ENCODE assay signal across 24 cellular contexts in genomic region chr5:179840321-179840720, GRCh38. TPM values are rescaled to one million over a fixed set of nuclear protein-coding genes. Genes with fewer than 3 reads are reported as not detected.
DNase-seq lines count a peak whose midpoint lies in the region; ATAC-seq and TF ChIP-seq lines count a peak whose summit lies in the region.
"Had no signal": no experiment of that assay in that cellular context is flagged by ENCODE, and none has a peak within 500 bp of the region (broad histone marks: within the 10 kb centered on the region; RNA-seq: fewer than 3 reads in every experiment).

No MANE protein-coding gene starts in this region.

- ATAC-seq in body of pancreas (no peak), HG03025 (IDR thresholded peaks at IDR 0.05; ENCODE audit: low FRiP score, unreplicated experiment) (no peak)
- ATAC-seq: effector memory CD8-positive, alpha-beta T cell; naive thymus-derived CD8-positive, alpha-beta T cell had no signal

- peaks cover 10% of the 10 kb centered on the region for H3K9me3 ChIP-seq in AG04450 (ENCODE audit: control insufficient read depth, insufficient read depth, low read length)
- no peaks in the 10 kb centered on the region for H3K9me3 ChIP-seq in CD4-positive, alpha-beta memory T cell (ENCODE audit: control insufficient read depth in 1 of 2, low read length in 2 of 2)
- H3K9me3 ChIP-seq in body of pancreas: no peaks in the 10 kb centered on the region
- H3K9me3 ChIP-seq in neuronal stem cell (replicated peaks in 1 of 2; ENCODE audit: control insufficient read depth in 2 of 2, insufficient read depth in 1 of 2, low read depth in 1 of 2, low read length in 2 of 2): peaks cover 11 to 15% of the 10 kb centered on the region in 2 donors
- H3K9me3 ChIP-seq: prostate gland had no signal

- no peak for TF ChIP-seq CTCF in AG04450 (IDR thresholded peaks at IDR 0.05; ENCODE audit: low read depth, low read length)
- TF ChIP-seq CTCF in body of pancreas (IDR thresholded peaks at IDR 0.05): no peak

- H3K4me1 ChIP-seq in CD4-positive, alpha-beta memory T cell (ENCODE audit: insufficient read depth, low read length): peaks cover 21% of the 10 kb centered on the region
- H3K4me1 ChIP-seq in body of pancreas (peaks cover 37% of the 10 kb centered on the region), neuronal stem cell (ENCODE audit: control insufficient read depth in 2 of 2, insufficient read depth in 1 of 2, low read depth in 1 of 2, low read length in 2 of 2) (no peaks in the 10 kb centered on the region)
- H3K4me1 ChIP-seq: prostate gland, tibial artery had no signal

- H3K27me3 ChIP-seq in AG04450 (ENCODE audit: control insufficient read depth, insufficient read depth, low read length) (no peaks in the 10 kb centered on the region), body of pancreas (no peaks in the 10 kb centered on the region), neuronal stem cell (ENCODE audit: control insufficient read depth in 3 of 3, insufficient read depth in 3 of 3, low read depth in 1 of 3, low read length in 3 of 3) (no peaks in the 10 kb centered on the region)
- no peaks in the 10 kb centered on the region for H3K27me3 ChIP-seq in CD4-positive, alpha-beta memory T cell (ENCODE audit: insufficient read depth, low read length)
- H3K27me3 ChIP-seq: brain microvascular endothelial cell, tibial artery had no signal

- H2BK5ac ChIP-seq in neuronal stem cell (ENCODE audit: low read length): peak overlapping the region; percentile 42

- peaks cover 0 to 5% (median 2%) of the 10 kb centered on the region in 8 donors for H3K9me3 Mint-ChIP-seq in CD4-positive, alpha-beta memory T cell
- H3K9me3 Mint-ChIP-seq: effector memory CD8-positive, alpha-beta T cell had no signal

- no peak overlapping the region for H3K14ac ChIP-seq in neuronal stem cell (ENCODE audit: low read length)

- H3K27ac Mint-ChIP-seq in CD4-positive, alpha-beta memory T cell: peak overlapping the region in 5 of 7 donors; percentile 52 to 81 (median 77)

- H3K27ac ChIP-seq in AG04450 (ENCODE audit: low read depth, low read length) (peak overlapping the region; percentile 21), body of pancreas (peak overlapping the region in 3 of 4 donors; percentile 26 to 67 (median 51)), neuronal stem cell (replicated peaks; ENCODE audit: low read length) (no peak overlapping the region)
- H3K27ac ChIP-seq in CD4-positive, alpha-beta memory T cell (ENCODE audit: low read depth, low read length): no peak overlapping the region
- H3K27ac ChIP-seq: brain microvascular endothelial cell, prostate gland, tibial artery had no signal

- H4K91ac ChIP-seq in neuronal stem cell (ENCODE audit: low read depth, low read length, poor library complexity): no peak overlapping the region

- H3K18ac ChIP-seq in neuronal stem cell (ENCODE audit: low read length): no peak overlapping the region

- H3K4me2 ChIP-seq in neuronal stem cell (ENCODE audit: insufficient read depth, low read length, poor library complexity, severe bottlenecking): no peak overlapping the region
- H3K4me2 ChIP-seq: KMS-11 had no signal

- no peak overlapping the region for H2BK15ac ChIP-seq in neuronal stem cell (ENCODE audit: low read length)

- H2BK12ac ChIP-seq in neuronal stem cell (ENCODE audit: low read length): no peak overlapping the region

- H3K9ac ChIP-seq in neuronal stem cell (ENCODE audit: low read depth, low read length, poor library complexity): no peak overlapping the region
- H3K9ac ChIP-seq: KMS-11 had no signal

- H3K4me3 ChIP-seq in AG04450 (ENCODE audit: low read depth, low read length): no peak overlapping the region
- H3K4me3 ChIP-seq in CD4-positive, alpha-beta memory T cell (ENCODE audit: low read length in 2 of 2): no peak overlapping the region
- H3K4me3 ChIP-seq in body of pancreas: no peak overlapping the region
- H3K4me3 ChIP-seq in neuronal stem cell (ENCODE audit: low read length in 2 of 2): peak overlapping the region in 1 of 2 donors; percentile 30
- H3K4me3 ChIP-seq: prostate gland, skin epidermis, tibial artery had no signal

- WGBS in body of pancreas, 2 donors: 92 to 93% methylated on average over 11 of the region's 11 CpGs
- no CpG with 5 or more reads among the region's 11 CpGs for WGBS in neuronal stem cell (ENCODE audit: extremely low coverage in 2 of 2, insufficient read length in 2 of 2, insufficient replicate concordance in 1 of 2), 2 donors

- H3K27me3 Mint-ChIP-seq in CD4-positive, alpha-beta memory T cell: no peaks in the 10 kb centered on the region
- H3K27me3 Mint-ChIP-seq: effector memory CD8-positive, alpha-beta T cell; naive thymus-derived CD8-positive, alpha-beta T cell had no signal

- TF ChIP-seq POLR2A in body of pancreas (IDR thresholded peaks at IDR 0.05): no peak

- intact Hi-C loops in CD4-positive, alpha-beta memory T cell (cut with micrococcal nuclease): no loop called here
- intact Hi-C loops in body of pancreas (cut with DNase I): no loop called here

- H3K4me3 Mint-ChIP-seq in CD4-positive, alpha-beta memory T cell: no peak overlapping the region
- H3K4me3 Mint-ChIP-seq: effector memory CD8-positive, alpha-beta T cell; naive thymus-derived CD8-positive, alpha-beta T cell had no signal

- POLR2A ChIA-PET in AG04450 (lab: Yijun Ruan, JAX): interaction anchor here (0.5 kb wide), 1 partner anchor 139 kb away, joined by 3 read pairs; no protein-coding TSS in a partner anchor
- POLR2A ChIA-PET in CD4-positive, alpha-beta memory T cell (lab: Charles Lee; ENCODE audit: partially characterized antibody): interaction anchor here (1.1 kb wide), 1 partner anchor 17 kb away, joined by 3 read pairs; no protein-coding TSS in a partner anchor

- no peak overlapping the region for H2BK120ac ChIP-seq in neuronal stem cell (ENCODE audit: low read depth, low read length)

- peaks cover 39% of the 10 kb centered on the region for H3K36me3 ChIP-seq in CD4-positive, alpha-beta memory T cell (ENCODE audit: insufficient read depth, low read length)
- H3K36me3 ChIP-seq in body of pancreas (replicated peaks in 1 of 2; ENCODE audit: insufficient read depth in 1 of 2, low read depth in 2 of 2): peaks cover 16 to 20% of the 10 kb centered on the region in 2 donors
- H3K36me3 ChIP-seq in neuronal stem cell (replicated peaks in 1 of 2; ENCODE audit: control insufficient read depth in 2 of 2, insufficient read depth in 2 of 2, low read length in 2 of 2): peaks cover 54 to 84% of the 10 kb centered on the region in 2 donors

- DNase-seq in AG04450 (ENCODE audit: low read depth, low spot score): no peak
- no peak for DNase-seq in CD4-positive, alpha-beta memory T cell
- DNase-seq in body of pancreas: no peak
- DNase-seq in neuronal stem cell (ENCODE audit: low spot score): no peak
- no peak for DNase-seq in LoVo (ENCODE audit: low spot score)
- no peak for DNase-seq in OCI-M1 (lab: John Stamatoyannopoulos, UW)
- DNase-seq: activated CD4-positive, CD25-positive, alpha-beta regulatory T cell treated with anti-CD3 and anti-CD28 coated beads, Interleukin-2, amount 50 U/mL, for 72 hours; AML-193; brain microvascular endothelial cell; effector memory CD8-positive, alpha-beta T cell; GF-D8; mesendoderm; MV-4-11; naive thymus-derived CD8-positive, alpha-beta T cell; NCI-H526; stimulated activated CD4-positive, alpha-beta T cell treated with anti-CD3 and anti-CD28 coated beads, Interleukin-2, amount 100 ng/mL, for 24 hours; stimulated activated naive CD4-positive, alpha-beta T cell; tibial artery had no signal

- H2AFZ ChIP-seq in neuronal stem cell (ENCODE audit: low read length): no peak overlapping the region

- H3K23ac ChIP-seq in neuronal stem cell (ENCODE audit: low read depth, low read length, poor library complexity): no peak overlapping the region

- no peak overlapping the region for H2AK5ac ChIP-seq in neuronal stem cell (ENCODE audit: low read depth, low read length)

- peaks cover 46 to 69% of the 10 kb centered on the region in 2 donors for H3K36me3 Mint-ChIP-seq in CD4-positive, alpha-beta memory T cell

- H3K4me1 Mint-ChIP-seq in CD4-positive, alpha-beta memory T cell: peaks cover 12 to 25% (median 17%) of the 10 kb centered on the region in 4 donors

- H4K8ac ChIP-seq in neuronal stem cell (ENCODE audit: low read depth, low read length): no peak overlapping the region

- no peak overlapping the region for H3K4ac ChIP-seq in neuronal stem cell (ENCODE audit: low read length)

- H3K79me1 ChIP-seq in neuronal stem cell (ENCODE audit: low read depth, low read length): peaks cover 4% of the 10 kb centered on the region

- CTCF ChIA-PET in AG04450 (lab: Charles Lee): no interaction called here
- CTCF ChIA-PET in CD4-positive, alpha-beta memory T cell (lab: Charles Lee; ENCODE audit: partially characterized antibody): no interaction called here

RNA-seq across cellular contexts. Expression of gene MRNIP, which starts 18.3 kb away (rescaled TPM):
- 14.0 and 16.0 TPM in 2 replicates for polyA plus RNA-seq in AG04450 (2011; rRNA removed)
- polyA minus RNA-seq in AG04450 (2011; rRNA and poly(A)+ RNA removed): 9.6 and 12.3 TPM in 2 replicates
- 100 to 1,000 TPM; 125 to 129 TPM for total RNA-seq in CD4-positive, alpha-beta memory T cell
- 10 to 100 TPM; 11.4 to 17.2 TPM for polyA plus RNA-seq in CD4-positive, alpha-beta memory T cell
- 10 to 100 TPM; 23.4 to 34.8 TPM for total RNA-seq in body of pancreas
- polyA plus RNA-seq in neuronal stem cell (2013, experiment 1 of 2): 39.6 TPM
- polyA plus RNA-seq in neuronal stem cell (2013, experiment 2 of 2): 39.2 TPM

RNA-seq across cellular contexts. Expression of gene SQSTM1, which starts 19.6 kb away (rescaled TPM):
- 366 and 589 TPM in 2 replicates for polyA plus RNA-seq in AG04450 (2011; rRNA removed)
- polyA minus RNA-seq in AG04450 (2011; rRNA and poly(A)+ RNA removed): 215 and 259 TPM in 2 replicates
- 100 to 1,000 TPM; 300 to 303 TPM for total RNA-seq in CD4-positive, alpha-beta memory T cell
- 100 to 1,000 TPM; 188 to 212 TPM for polyA plus RNA-seq in CD4-positive, alpha-beta memory T cell
- 100 to 1,000 TPM; 249 to 606 TPM for total RNA-seq in body of pancreas
- 52.6 TPM for polyA plus RNA-seq in neuronal stem cell (2013, experiment 1 of 2)
- 53.4 TPM for polyA plus RNA-seq in neuronal stem cell (2013, experiment 2 of 2)

RNA-seq across cellular contexts. Expression of gene MGAT4B, which starts 33.7 kb away (rescaled TPM):
- 102 and 149 TPM in 2 replicates for polyA plus RNA-seq in AG04450 (2011; rRNA removed)
- polyA minus RNA-seq in AG04450 (2011; rRNA and poly(A)+ RNA removed): 122 and 152 TPM in 2 replicates
- total RNA-seq in CD4-positive, alpha-beta memory T cell: 100 to 1,000 TPM; 119 to 121 TPM
- polyA plus RNA-seq in CD4-positive, alpha-beta memory T cell: 10 to 100 TPM in 1 of 2 donors, 1 to 10 TPM in 1; 8.3 to 24.3 TPM
- 10 to 100 TPM; 89.0 to 90.0 TPM for total RNA-seq in body of pancreas
- polyA plus RNA-seq in neuronal stem cell (2013, experiment 1 of 2): 61.3 TPM
- polyA plus RNA-seq in neuronal stem cell (2013, experiment 2 of 2): 59.4 TPM

RNA-seq across cellular contexts. Expression of gene LTC4S, which starts 46.5 kb away (rescaled TPM):
- 0.40 and 0.56 TPM in 2 replicates for polyA plus RNA-seq in AG04450 (2011; rRNA removed)
- polyA minus RNA-seq in AG04450 (2011; rRNA and poly(A)+ RNA removed): 0.46 TPM in 1 of 2 replicates, not detected in the other
- 1 to 10 TPM; 5.1 to 8.1 TPM for total RNA-seq in CD4-positive, alpha-beta memory T cell
- polyA plus RNA-seq in CD4-positive, alpha-beta memory T cell: 1 to 10 TPM; 4.2 to 9.4 TPM
- 10 to 100 TPM; 10.6 to 16.2 TPM for total RNA-seq in body of pancreas
- polyA plus RNA-seq in neuronal stem cell (2013, experiment 1 of 2): 1.1 TPM
- 1.1 TPM for polyA plus RNA-seq in neuronal stem cell (2013, experiment 2 of 2)
- total RNA-seq: glomerular endothelial cell, RPMI7951 had no signal

Comparison
In these comparisons a context has a peak if more than half of its experiments do, and no peak if none do; other contexts are left out.
1. H3K27ac ChIP-seq: peak in AG04450 (single experiment) and body of pancreas (3 of 4); none in CD4-positive, alpha-beta memory T cell (single experiment) and neuronal stem cell (single experiment).